ENCODE assay signal across 11 cellular contexts in the genomic region with DNA sequence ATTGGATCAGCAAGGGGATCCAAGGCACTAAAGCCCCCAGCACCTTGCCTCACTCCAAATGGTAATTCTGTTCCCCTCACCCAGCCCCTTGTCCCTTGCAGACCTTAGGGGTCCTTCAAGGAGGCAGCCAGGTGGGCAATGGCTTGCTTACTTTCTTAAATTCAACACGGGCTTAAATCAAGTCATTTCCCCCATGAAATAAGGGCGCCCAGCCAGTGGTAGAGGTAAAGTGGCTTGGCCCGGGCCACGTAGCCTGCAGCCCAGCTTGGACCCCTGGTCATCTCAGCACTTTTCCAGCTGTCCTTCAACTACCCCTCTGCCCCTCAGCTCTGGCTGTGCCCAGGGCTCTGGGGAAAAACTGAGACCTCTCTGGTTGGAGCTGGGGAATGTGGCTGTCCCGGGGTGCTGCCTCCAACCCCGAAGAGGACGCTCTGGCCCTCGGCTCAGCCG. TPM values are rescaled to one million over a fixed set of nuclear protein-coding genes. Genes with fewer than 3 reads are reported as not detected.
DNase-seq lines count a peak whose midpoint lies in the region; ATAC-seq, FAIRE-seq and TF ChIP-seq lines count a peak whose summit lies in the region.
"Had no signal": no experiment of that assay in that cellular context is flagged by ENCODE, and none has a peak within 500 bp of the region (broad histone marks: within the 10 kb centered on the region; RNA-seq: fewer than 3 reads in every experiment).

No MANE protein-coding gene starts in this region.

- no peak for TF ChIP-seq POLR2A in tibial nerve (IDR thresholded peaks at IDR 0.05)

- WGBS in tibial nerve, 2 donors = 50 to 62% methylated on average over 7 to 9 of the region's 9 CpGs

- TF ChIP-seq EP300 in tibial nerve (IDR thresholded peaks at IDR 0.05) = no peak

- no peaks in the 10 kb centered on the region for H3K9me3 ChIP-seq in mononuclear cell (ENCODE audit: low read depth, low read length)
- no peaks in the 10 kb centered on the region for H3K9me3 ChIP-seq in tibial nerve
- H3K9me3 ChIP-seq in mucosa of descending colon = no peaks in the 10 kb centered on the region

- H3K27ac Mint-ChIP-seq in activated naive CD4-positive, alpha-beta T cell treated with anti-CD3 and anti-CD28 coated beads, Interleukin-2, amount 10 ng/mL, durations not matched to agents 7 days and 5 days = peak overlapping the region; percentile 95

- H3K36me3 ChIP-seq in tibial nerve (no peaks in the 10 kb centered on the region), mucosa of descending colon (ENCODE audit: low read depth) (no peaks in the 10 kb centered on the region)

- H3K27ac ChIP-seq in tibial nerve = peak overlapping the region in 3 of 4 donors; percentile 2 to 63 (median 3)
- H3K27ac ChIP-seq: epithelial cell of prostate had no signal

- H3K9me3 Mint-ChIP-seq in activated naive CD4-positive, alpha-beta T cell treated with anti-CD3 and anti-CD28 coated beads, Interleukin-2, amount 10 ng/mL, durations not matched to agents 7 days and 5 days = no peaks in the 10 kb centered on the region

- H3K4me3 ChIP-seq in mononuclear cell (ENCODE audit: low read length) (peak overlapping the region; percentile 58), tibial nerve (peak overlapping the region in 2 of 4 donors; percentile 38 to 42), mucosa of descending colon (no peak overlapping the region)

- TF ChIP-seq CTCF in tibial nerve (IDR thresholded peaks at IDR 0.05) (no peak), mucosa of descending colon (IDR thresholded peaks at IDR 0.05) (no peak)

- peak; percentile 20 for DNase-seq in activated naive CD4-positive, alpha-beta T cell treated with anti-CD3 and anti-CD28 coated beads, Interleukin-2, amount 10 ng/mL, durations not matched to agents 7 days and 5 days
- DNase-seq in activated naive CD4-positive, alpha-beta T cell treated with Interleukin-2 at 50 U/mL for 16 hours = no peak
- peak; percentile 9 for DNase-seq in activated naive CD4-positive, alpha-beta T cell treated with anti-CD3 and anti-CD28 coated beads, Interleukin-2, amount 50 U/mL, for 16 hours
- DNase-seq in tibial nerve (ENCODE audit: low spot score in 2 of 2) (no peak), mucosa of descending colon (no peak), frontal cortex (ENCODE audit: low spot score in 2 of 2) (no peak)
- DNase-seq: amniotic stem cell, NCI-H146 had no signal

- H3K4me1 ChIP-seq in mononuclear cell (ENCODE audit: insufficient read depth, low read length) (peaks cover 97% of the 10 kb centered on the region), tibial nerve (peaks cover 0 to 26% (median 7%) of the 10 kb centered on the region in 4 donors), mucosa of descending colon (ENCODE audit: low read depth) (no peaks in the 10 kb centered on the region)

- peak overlapping the region; percentile 94 for H3K4me3 Mint-ChIP-seq in activated naive CD4-positive, alpha-beta T cell treated with anti-CD3 and anti-CD28 coated beads, Interleukin-2, amount 10 ng/mL, durations not matched to agents 7 days and 5 days

- no peak for FAIRE-seq in frontal cortex (lab: Jason Lieb, UNC)

- peaks cover 76% of the 10 kb centered on the region for H3K4me1 Mint-ChIP-seq in activated naive CD4-positive, alpha-beta T cell treated with anti-CD3 and anti-CD28 coated beads, Interleukin-2, amount 10 ng/mL, durations not matched to agents 7 days and 5 days

- H3K27me3 ChIP-seq in mononuclear cell (ENCODE audit: insufficient read depth, low read length) = no peaks in the 10 kb centered on the region
- H3K27me3 ChIP-seq in tibial nerve = no peaks in the 10 kb centered on the region

- no peaks in the 10 kb centered on the region for H3K27me3 Mint-ChIP-seq in activated naive CD4-positive, alpha-beta T cell treated with anti-CD3 and anti-CD28 coated beads, Interleukin-2, amount 10 ng/mL, durations not matched to agents 7 days and 5 days

- peaks cover 32% of the 10 kb centered on the region for H3K36me3 Mint-ChIP-seq in activated naive CD4-positive, alpha-beta T cell treated with anti-CD3 and anti-CD28 coated beads, Interleukin-2, amount 10 ng/mL, durations not matched to agents 7 days and 5 days

- ATAC-seq in mucosa of descending colon = no peak
- ATAC-seq in GM21576 (IDR thresholded peaks at IDR 0.05; ENCODE audit: unreplicated experiment) = no peak

- CTCF ChIA-PET in activated naive CD4-positive, alpha-beta T cell treated with anti-CD3 and anti-CD28 coated beads, Interleukin-2, amount 10 ng/mL, durations not matched to agents 7 days and 5 days (lab: Charles Lee) = interaction anchor here (1.1 to 7.5 kb wide), 7 partner anchors 9 to 547 kb away, joined by 3 to 62 read pairs (median 8); no protein-coding TSS in a partner anchor

- intact Hi-C loops in mucosa of descending colon (cut with DNase I, micrococcal nuclease) = no loop called here

RNA-seq across cellular contexts. Expression of a gene that starts 1.2 kb away (rescaled TPM):
- total RNA-seq in mononuclear cell (55.7 TPM), tibial nerve (10 to 100 TPM; 13.6 to 54.6 (median 19.3) TPM), mucosa of descending colon (1 to 10 TPM; 4.4 to 8.2 (median 6.3) TPM), frontal cortex (0.41 TPM)

Comparison
In these comparisons a context has a peak if more than half of its experiments do, and no peak if none do; other contexts are left out.
1. DNase-seq: peak in activated naive CD4-positive, alpha-beta T cell treated with anti-CD3 and anti-CD28 coated beads, Interleukin-2, amount 10 ng/mL, durations not matched to agents 7 days and 5 days (single experiment) and activated naive CD4-positive, alpha-beta T cell treated with anti-CD3 and anti-CD28 coated beads, Interleukin-2, amount 50 U/mL, for 16 hours (single experiment); none in activated naive CD4-positive, alpha-beta T cell treated with Interleukin-2 at 50 U/mL for 16 hours (single experiment), tibial nerve (0 of 2), mucosa of descending colon (0 of 3) and frontal cortex (0 of 2).